In genomic region chr6:5204340-5204739, GRCh38 we compare ENCODE assay signal across 19 cellular contexts. TPM values are rescaled to one million over a fixed set of nuclear protein-coding genes. Genes with fewer than 3 reads are reported as not detected.
A peak's percentile ranks its signal among the peaks of the same experiment; 100 is the strongest.
DNase-seq lines count a peak whose midpoint lies in the region; ATAC-seq and TF ChIP-seq lines count a peak whose summit lies in the region.
"Had no signal": no experiment of that assay in that cellular context is flagged by ENCODE, and none has a peak within 500 bp of the region (broad histone marks: within the 10 kb centered on the region; RNA-seq: fewer than 3 reads in every experiment).

No MANE protein-coding gene starts in this region.

- no peaks in the 10 kb centered on the region for H3K9me3 ChIP-seq in heart right ventricle
- H3K9me3 ChIP-seq in tibial nerve: no peaks in the 10 kb centered on the region
- H3K9me3 ChIP-seq in naive thymus-derived CD4-positive, alpha-beta T cell (ENCODE audit: control insufficient read depth in 2 of 3, low read length in 3 of 3): no peaks in the 10 kb centered on the region
- H3K9me3 ChIP-seq: adrenal gland, gastroesophageal sphincter, upper lobe of left lung had no signal

- no peak overlapping the region for H3K4me3 Mint-ChIP-seq in activated CD4-positive, alpha-beta T cell treated with anti-CD3 and anti-CD28 coated beads for 36 hours
- no peak overlapping the region for H3K4me3 Mint-ChIP-seq in naive thymus-derived CD4-positive, alpha-beta T cell
- H3K4me3 Mint-ChIP-seq: stimulated activated effector memory CD8-positive, alpha-beta T cell treated with anti-CD3 and anti-CD28 coated beads, Interleukin-12 subunit alpha, Interleukin-12 subunit beta, amount 100 ng/mL, for 72 hours had no signal

- no peak overlapping the region for H3K56ac ChIP-seq in mesendoderm (ENCODE audit: low read length)

- H3K79me1 ChIP-seq in mesendoderm (ENCODE audit: low read length): peaks cover 7% of the 10 kb centered on the region

- H3K18ac ChIP-seq in mesendoderm (ENCODE audit: low read length): no peak overlapping the region

- H3K79me2 ChIP-seq in mesendoderm (ENCODE audit: control insufficient read depth, insufficient read depth, low read length): no peaks in the 10 kb centered on the region

- H3K36me3 ChIP-seq in heart right ventricle (no peaks in the 10 kb centered on the region), mesendoderm (ENCODE audit: control insufficient read depth, insufficient read depth, low read length) (no peaks in the 10 kb centered on the region), tibial nerve (no peaks in the 10 kb centered on the region)
- no peaks in the 10 kb centered on the region for H3K36me3 ChIP-seq in naive thymus-derived CD4-positive, alpha-beta T cell (ENCODE audit: control insufficient read depth in 2 of 3, insufficient read depth in 3 of 3, low read length in 3 of 3)
- H3K36me3 ChIP-seq: adrenal gland, gastroesophageal sphincter, upper lobe of left lung had no signal

- H3K9ac ChIP-seq in mesendoderm (ENCODE audit: low read length): no peak overlapping the region

- TF ChIP-seq EP300 in tibial nerve (IDR thresholded peaks at IDR 0.05): no peak

- H4K5ac ChIP-seq in mesendoderm (ENCODE audit: low read length): no peak overlapping the region

- peaks cover 23 to 92% (median 70%) of the 10 kb centered on the region in 9 donors for H3K4me1 ChIP-seq in heart right ventricle
- no peaks in the 10 kb centered on the region for H3K4me1 ChIP-seq in mesendoderm (ENCODE audit: control insufficient read depth, low read depth, low read length)
- peaks cover 0 to 66% (median 38%) of the 10 kb centered on the region in 4 donors for H3K4me1 ChIP-seq in tibial nerve
- no peaks in the 10 kb centered on the region for H3K4me1 ChIP-seq in naive thymus-derived CD4-positive, alpha-beta T cell (ENCODE audit: control insufficient read depth in 2 of 2, insufficient read depth in 2 of 2, low read length in 2 of 2)

- intact Hi-C loops in heart right ventricle (cut with DNase I): loop anchor here in 3 of 10 donors (5.0 to 10.0 kb wide), 3 partner anchors 60 to 150 kb away; no protein-coding TSS in a partner anchor
- intact Hi-C loops in cardiac septum (cut with DNase I): no loop called here
- intact Hi-C loops in dorsolateral prefrontal cortex (cut with DNase I): loop anchor here (2.0 to 10.0 kb wide), 2 partner anchors 50 to 62 kb away; no protein-coding TSS in a partner anchor
- intact Hi-C loops in activated CD4-positive, alpha-beta T cell treated with anti-CD3 and anti-CD28 coated beads for 36 hours (cut with DNase I, micrococcal nuclease): no loop called here
- intact Hi-C loops in naive thymus-derived CD4-positive, alpha-beta T cell (cut with micrococcal nuclease): no loop called here

- POLR2A ChIA-PET in activated CD4-positive, alpha-beta T cell treated with anti-CD3 and anti-CD28 coated beads for 36 hours (lab: Charles Lee): no interaction called here
- POLR2A ChIA-PET in naive thymus-derived CD4-positive, alpha-beta T cell (lab: Charles Lee): no interaction called here

- peak overlapping the region in 9 of 10 donors; percentile 51 to 92 (median 83) for H3K27ac ChIP-seq in heart right ventricle
- H3K27ac ChIP-seq in dorsolateral prefrontal cortex: peak overlapping the region; percentile 63 to 99 (median 96)
- H3K27ac ChIP-seq in mesendoderm (ENCODE audit: low read depth, low read length): no peak overlapping the region
- peak overlapping the region; percentile 50 to 91 (median 78) for H3K27ac ChIP-seq in tibial nerve
- H3K27ac ChIP-seq in naive thymus-derived CD4-positive, alpha-beta T cell (ENCODE audit: low read depth, low read length): no peak overlapping the region
- H3K27ac ChIP-seq: PC-9 had no signal

- TF ChIP-seq CTCF in heart right ventricle (IDR thresholded peaks at IDR 0.05) (no peak), dorsolateral prefrontal cortex (IDR thresholded peaks at IDR 0.05 in 54 of 56, conservative IDR thresholded peaks at IDR 0.05 in 2 of 56; ENCODE audit: low read depth in 1 of 56, partially characterized antibody in 56 of 56) (no peak), tibial nerve (IDR thresholded peaks at IDR 0.05) (no peak)

- DNase-seq in heart right ventricle: no peak
- DNase-seq in cardiac septum (ENCODE audit: low spot score): no peak
- DNase-seq in dorsolateral prefrontal cortex: no peak
- peak; percentile 43 for DNase-seq in mesendoderm
- no peak for DNase-seq in tibial nerve (ENCODE audit: low spot score in 2 of 2)
- no peak for DNase-seq in activated CD4-positive, alpha-beta T cell treated with anti-CD3 and anti-CD28 coated beads for 36 hours
- no peak for DNase-seq in activated naive CD4-positive, alpha-beta T cell treated with Interleukin-2 at 50 U/mL for 16 hours
- DNase-seq in naive thymus-derived CD4-positive, alpha-beta T cell: no peak
- DNase-seq: activated effector memory CD4-positive, alpha-beta T cell treated with anti-CD3 and anti-CD28 coated beads, Interleukin-2, amount 50 U/mL, for 16 hours; KBM-7; NCI-H1092; NCI-H2107; PC-9; T-helper 9 cell; upper lobe of left lung had no signal

- peaks cover 15% of the 10 kb centered on the region for H3K4me1 Mint-ChIP-seq in activated CD4-positive, alpha-beta T cell treated with anti-CD3 and anti-CD28 coated beads for 36 hours
- H3K4me1 Mint-ChIP-seq in naive thymus-derived CD4-positive, alpha-beta T cell: peaks cover 0 to 13% (median under 1%) of the 10 kb centered on the region in 7 donors

- H3K36me3 Mint-ChIP-seq in activated CD4-positive, alpha-beta T cell treated with anti-CD3 and anti-CD28 coated beads for 36 hours (ENCODE audit: low read depth): peaks cover 8% of the 10 kb centered on the region
- H3K36me3 Mint-ChIP-seq in naive thymus-derived CD4-positive, alpha-beta T cell: peaks cover under 1 to 23% (median 6%) of the 10 kb centered on the region in 5 donors
- H3K36me3 Mint-ChIP-seq: stimulated activated effector memory CD8-positive, alpha-beta T cell treated with anti-CD3 and anti-CD28 coated beads, Interleukin-12 subunit alpha, Interleukin-12 subunit beta, amount 100 ng/mL, for 72 hours had no signal

- no peak overlapping the region for H2BK15ac ChIP-seq in mesendoderm (replicated peaks; ENCODE audit: low read depth)

- H3K27me3 ChIP-seq in heart right ventricle (no peaks in the 10 kb centered on the region), dorsolateral prefrontal cortex (no peaks in the 10 kb centered on the region), mesendoderm (ENCODE audit: insufficient read depth, low read length, poor library complexity) (no peaks in the 10 kb centered on the region), tibial nerve (no peaks in the 10 kb centered on the region)
- H3K27me3 ChIP-seq in naive thymus-derived CD4-positive, alpha-beta T cell (ENCODE audit: control insufficient read depth in 2 of 2, insufficient read depth in 2 of 2, low read length in 2 of 2): no peaks in the 10 kb centered on the region
- H3K27me3 ChIP-seq: adrenal gland, gastroesophageal sphincter, upper lobe of left lung had no signal

- CTCF ChIA-PET in activated CD4-positive, alpha-beta T cell treated with anti-CD3 and anti-CD28 coated beads for 36 hours (lab: Charles Lee): interaction anchor here (0.9 to 1.0 kb wide), 2 partner anchors 114 to 175 kb away, joined by 3 read pairs; no protein-coding TSS in a partner anchor
- CTCF ChIA-PET in naive thymus-derived CD4-positive, alpha-beta T cell (lab: Charles Lee): no interaction called here

- ATAC-seq in heart right ventricle: no peak
- ATAC-seq in activated CD4-positive, alpha-beta T cell treated with anti-CD3 and anti-CD28 coated beads for 36 hours: no peak
- ATAC-seq in naive thymus-derived CD4-positive, alpha-beta T cell: no peak
- ATAC-seq: gastroesophageal sphincter; stimulated activated effector memory CD8-positive, alpha-beta T cell treated with anti-CD3 and anti-CD28 coated beads, Interleukin-12 subunit alpha, Interleukin-12 subunit beta, amount 100 ng/mL, for 72 hours had no signal

- H2BK120ac ChIP-seq in mesendoderm (ENCODE audit: low read depth, low read length): no peak overlapping the region

- H3K9me3 Mint-ChIP-seq in activated CD4-positive, alpha-beta T cell treated with anti-CD3 and anti-CD28 coated beads for 36 hours (ENCODE audit: low read depth): no peaks in the 10 kb centered on the region
- no peaks in the 10 kb centered on the region for H3K9me3 Mint-ChIP-seq in naive thymus-derived CD4-positive, alpha-beta T cell
- H3K9me3 Mint-ChIP-seq: stimulated activated effector memory CD8-positive, alpha-beta T cell treated with anti-CD3 and anti-CD28 coated beads, Interleukin-12 subunit alpha, Interleukin-12 subunit beta, amount 100 ng/mL, for 72 hours had no signal

- no peak overlapping the region for H2BK5ac ChIP-seq in mesendoderm (ENCODE audit: low read length)

- H4K8ac ChIP-seq in mesendoderm (ENCODE audit: low read depth, low read length): no peak overlapping the region

- no peak overlapping the region for H2AK5ac ChIP-seq in mesendoderm (ENCODE audit: low read length)

- no peaks in the 10 kb centered on the region for H3K27me3 Mint-ChIP-seq in activated CD4-positive, alpha-beta T cell treated with anti-CD3 and anti-CD28 coated beads for 36 hours
- H3K27me3 Mint-ChIP-seq in naive thymus-derived CD4-positive, alpha-beta T cell: no peaks in the 10 kb centered on the region

- no peak overlapping the region for H3K4ac ChIP-seq in mesendoderm (ENCODE audit: low read depth, low read length)

- no peak overlapping the region for H3K27ac Mint-ChIP-seq in activated CD4-positive, alpha-beta T cell treated with anti-CD3 and anti-CD28 coated beads for 36 hours
- no peak overlapping the region for H3K27ac Mint-ChIP-seq in naive thymus-derived CD4-positive, alpha-beta T cell
- H3K27ac Mint-ChIP-seq: stimulated activated effector memory CD8-positive, alpha-beta T cell treated with anti-CD3 and anti-CD28 coated beads, Interleukin-12 subunit alpha, Interleukin-12 subunit beta, amount 100 ng/mL, for 72 hours had no signal

- H3K4me3 ChIP-seq in heart right ventricle (no peak overlapping the region), dorsolateral prefrontal cortex (no peak overlapping the region), mesendoderm (ENCODE audit: low read length) (no peak overlapping the region), tibial nerve (no peak overlapping the region)
- H3K4me3 ChIP-seq in naive thymus-derived CD4-positive, alpha-beta T cell (ENCODE audit: low read length): no peak overlapping the region
- H3K4me3 ChIP-seq: adrenal gland, gastroesophageal sphincter, lung, PC-9, upper lobe of left lung had no signal

- no peak overlapping the region for H3K4me2 ChIP-seq in mesendoderm (ENCODE audit: low read length)
- H3K4me2 ChIP-seq: PC-9 had no signal

- TF ChIP-seq POLR2A in tibial nerve (IDR thresholded peaks at IDR 0.05): no peak

- 73 to 82% methylated on average over 3 of the region's 3 CpGs for WGBS in heart right ventricle, 2 donors
- WGBS in mesendoderm (ENCODE audit: extremely low coverage, insufficient coverage, low lambda C conversion rate): no CpG with 5 or more reads among the region's 3 CpGs
- 74 to 79% methylated on average over 3 of the region's 3 CpGs for WGBS in tibial nerve, 2 donors

- no peak overlapping the region for H3K23ac ChIP-seq in mesendoderm (ENCODE audit: low read length)

RNA-seq across cellular contexts. Expression of gene LYRM4, which starts 56.4 kb away (rescaled TPM):
- total RNA-seq in heart right ventricle (10 to 100 TPM; 20.9 to 33.0 (median 25.1) TPM), cardiac septum (21.1 TPM), dorsolateral prefrontal cortex (10 to 100 TPM; 23.8 to 53.4 (median 36.9) TPM), tibial nerve (10 to 100 TPM; 21.8 to 31.0 (median 27.4) TPM)
- polyA plus RNA-seq in heart right ventricle: 10 to 100 TPM; 18.3 to 23.2 TPM
- 40.5 TPM for polyA plus RNA-seq in mesendoderm (2013, experiment 1 of 2)
- 43.8 TPM for polyA plus RNA-seq in mesendoderm (2013, experiment 2 of 2)
- 10 to 100 TPM; 46.4 to 53.4 TPM for total RNA-seq in activated CD4-positive, alpha-beta T cell treated with anti-CD3 and anti-CD28 coated beads for 36 hours
- 10 to 100 TPM; 15.1 to 27.2 (median 22.4) TPM for total RNA-seq in naive thymus-derived CD4-positive, alpha-beta T cell
- polyA plus RNA-seq in naive thymus-derived CD4-positive, alpha-beta T cell: 10 to 100 TPM; 36.6 to 61.6 TPM

RNA-seq across cellular contexts. Expression of gene FARS2, which starts 57.0 kb away (rescaled TPM):
- total RNA-seq in heart right ventricle: 10 to 100 TPM; 17.9 to 22.4 (median 21.4) TPM
- polyA plus RNA-seq in heart right ventricle: 10 to 100 TPM in 1 of 2 donors, 1 to 10 TPM in 1; 7.6 to 16.0 TPM
- 13.3 TPM for total RNA-seq in cardiac septum
- total RNA-seq in dorsolateral prefrontal cortex: 10 to 100 TPM; 16.9 to 38.4 (median 25.4) TPM
- 11.7 TPM for polyA plus RNA-seq in mesendoderm (2013, experiment 1 of 2)
- polyA plus RNA-seq in mesendoderm (2013, experiment 2 of 2): 11.5 TPM
- 10 to 100 TPM; 16.4 to 26.1 (median 21.4) TPM for total RNA-seq in tibial nerve
- 10 to 100 TPM; 17.6 to 18.4 TPM for total RNA-seq in activated CD4-positive, alpha-beta T cell treated with anti-CD3 and anti-CD28 coated beads for 36 hours
- 10 to 100 TPM; 16.2 to 23.1 (median 20.3) TPM for total RNA-seq in naive thymus-derived CD4-positive, alpha-beta T cell
- polyA plus RNA-seq in naive thymus-derived CD4-positive, alpha-beta T cell: 10 to 100 TPM; 27.1 to 28.1 TPM

Comparison
In these comparisons a context has a peak if more than half of its experiments do, and no peak if none do; other contexts are left out.
1. H3K27ac ChIP-seq: peak in heart right ventricle (9 of 10), dorsolateral prefrontal cortex (59 of 59) and tibial nerve (4 of 4); none in mesendoderm (single experiment) and naive thymus-derived CD4-positive, alpha-beta T cell (single experiment).
2. intact Hi-C loops: an anchor here in dorsolateral prefrontal cortex (2.0 to 10.0 kb wide); none called in cardiac septum, activated CD4-positive, alpha-beta T cell treated with anti-CD3 and anti-CD28 coated beads for 36 hours and naive thymus-derived CD4-positive, alpha-beta T cell.